ENCODE assay signal across 1 cellular context in the genomic region with DNA sequence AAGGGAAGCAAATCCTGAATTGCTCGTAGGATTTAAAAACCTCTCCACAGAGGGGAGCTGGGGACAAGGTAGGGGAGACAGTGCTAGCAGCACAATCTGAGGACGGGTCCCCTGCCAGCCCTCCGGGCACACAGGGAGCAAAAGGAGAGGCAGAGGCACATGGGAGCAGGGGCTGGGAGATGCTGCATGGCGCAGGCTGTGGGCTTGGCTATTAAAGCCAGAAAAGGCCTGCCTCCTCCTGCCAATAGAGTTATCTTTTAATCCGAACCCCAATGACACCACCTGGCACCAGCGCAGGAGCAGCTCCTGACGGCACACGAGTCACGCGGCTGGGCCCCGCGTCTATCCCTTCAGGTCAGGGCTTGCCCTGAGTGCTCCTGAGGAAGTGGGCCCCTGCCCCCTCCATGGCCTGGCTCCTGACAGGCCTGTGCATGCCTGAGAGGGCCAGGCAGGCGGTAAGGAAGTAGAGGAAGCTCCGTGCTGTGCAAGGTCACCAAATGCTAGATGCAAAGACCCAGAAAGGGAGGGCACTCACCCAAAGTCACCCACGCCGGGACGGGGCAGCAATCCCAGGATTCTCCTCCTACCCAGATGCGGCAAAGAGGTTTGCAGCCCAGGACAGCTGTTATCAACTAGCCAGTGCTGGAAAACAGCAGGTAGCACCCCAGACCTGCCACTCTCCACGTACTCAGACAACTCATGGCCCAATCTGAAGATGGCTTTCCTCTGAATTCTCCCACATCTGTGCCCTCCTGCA.
A peak's percentile ranks its signal among the peaks of the same experiment; 100 is the strongest.
TF ChIP-seq lines count a peak whose summit lies in the region.

No MANE protein-coding gene starts in this region.

TF ChIP-seq in liver, 16 proteins besides CTCF, POLR2A, EP300 and RAD21 (continued from another document):
- TF ChIP-seq, protein P1, sequence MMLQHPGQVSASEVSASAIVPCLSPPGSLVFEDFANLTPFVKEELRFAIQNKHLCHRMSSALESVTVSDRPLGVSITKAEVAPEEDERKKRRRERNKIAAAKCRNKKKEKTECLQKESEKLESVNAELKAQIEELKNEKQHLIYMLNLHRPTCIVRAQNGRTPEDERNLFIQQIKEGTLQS (IDR thresholded peaks at IDR 0.05): no peak
- no peak for TF ChIP-seq HNF4G (IDR thresholded peaks at IDR 0.05)
- no peak for TF ChIP-seq REST (IDR thresholded peaks at IDR 0.05)
- peak; percentile 6 for TF ChIP-seq SP1 (IDR thresholded peaks at IDR 0.05)
- no peak for TF ChIP-seq FOXA2 (IDR thresholded peaks at IDR 0.05)
